Comparison of ENCODE assay signal across 4 cellular contexts in genomic region chr20:13187899-13188298, GRCh38. TPM values are rescaled to one million over a fixed set of nuclear protein-coding genes. Genes with fewer than 3 reads are reported as not detected.
"Had no signal": no experiment of that assay in that cellular context is flagged by ENCODE, and none has a peak within 500 bp of the region (broad histone marks: within the 10 kb centered on the region; RNA-seq: fewer than 3 reads in every experiment).

No MANE protein-coding gene starts in this region.

- DNase-seq: GDM1, GF-D8 had no signal

- H3K4me3 ChIP-seq: GM12878 had no signal

- ATAC-seq: GM12878 had no signal

RNA-seq across cellular contexts. Expression of gene ISM1, which starts 33.2 kb away (rescaled TPM):
- total RNA-seq: G401, GM12878 had no signal
